1 cellular context compared by ENCODE assay signal in genomic region chr2:219218279-219219112, GRCh38.
TF ChIP-seq lines count a peak whose summit lies in the region.

ABCB6 (minus strand) TSS chr2:219218958; CDS start chr2:219218673, 285 bp downstream.

TF ChIP-seq in K562, 482 proteins besides CTCF, POLR2A, EP300 and RAD21 (continued from another document and continues in another):
- TF ChIP-seq, protein P1, sequence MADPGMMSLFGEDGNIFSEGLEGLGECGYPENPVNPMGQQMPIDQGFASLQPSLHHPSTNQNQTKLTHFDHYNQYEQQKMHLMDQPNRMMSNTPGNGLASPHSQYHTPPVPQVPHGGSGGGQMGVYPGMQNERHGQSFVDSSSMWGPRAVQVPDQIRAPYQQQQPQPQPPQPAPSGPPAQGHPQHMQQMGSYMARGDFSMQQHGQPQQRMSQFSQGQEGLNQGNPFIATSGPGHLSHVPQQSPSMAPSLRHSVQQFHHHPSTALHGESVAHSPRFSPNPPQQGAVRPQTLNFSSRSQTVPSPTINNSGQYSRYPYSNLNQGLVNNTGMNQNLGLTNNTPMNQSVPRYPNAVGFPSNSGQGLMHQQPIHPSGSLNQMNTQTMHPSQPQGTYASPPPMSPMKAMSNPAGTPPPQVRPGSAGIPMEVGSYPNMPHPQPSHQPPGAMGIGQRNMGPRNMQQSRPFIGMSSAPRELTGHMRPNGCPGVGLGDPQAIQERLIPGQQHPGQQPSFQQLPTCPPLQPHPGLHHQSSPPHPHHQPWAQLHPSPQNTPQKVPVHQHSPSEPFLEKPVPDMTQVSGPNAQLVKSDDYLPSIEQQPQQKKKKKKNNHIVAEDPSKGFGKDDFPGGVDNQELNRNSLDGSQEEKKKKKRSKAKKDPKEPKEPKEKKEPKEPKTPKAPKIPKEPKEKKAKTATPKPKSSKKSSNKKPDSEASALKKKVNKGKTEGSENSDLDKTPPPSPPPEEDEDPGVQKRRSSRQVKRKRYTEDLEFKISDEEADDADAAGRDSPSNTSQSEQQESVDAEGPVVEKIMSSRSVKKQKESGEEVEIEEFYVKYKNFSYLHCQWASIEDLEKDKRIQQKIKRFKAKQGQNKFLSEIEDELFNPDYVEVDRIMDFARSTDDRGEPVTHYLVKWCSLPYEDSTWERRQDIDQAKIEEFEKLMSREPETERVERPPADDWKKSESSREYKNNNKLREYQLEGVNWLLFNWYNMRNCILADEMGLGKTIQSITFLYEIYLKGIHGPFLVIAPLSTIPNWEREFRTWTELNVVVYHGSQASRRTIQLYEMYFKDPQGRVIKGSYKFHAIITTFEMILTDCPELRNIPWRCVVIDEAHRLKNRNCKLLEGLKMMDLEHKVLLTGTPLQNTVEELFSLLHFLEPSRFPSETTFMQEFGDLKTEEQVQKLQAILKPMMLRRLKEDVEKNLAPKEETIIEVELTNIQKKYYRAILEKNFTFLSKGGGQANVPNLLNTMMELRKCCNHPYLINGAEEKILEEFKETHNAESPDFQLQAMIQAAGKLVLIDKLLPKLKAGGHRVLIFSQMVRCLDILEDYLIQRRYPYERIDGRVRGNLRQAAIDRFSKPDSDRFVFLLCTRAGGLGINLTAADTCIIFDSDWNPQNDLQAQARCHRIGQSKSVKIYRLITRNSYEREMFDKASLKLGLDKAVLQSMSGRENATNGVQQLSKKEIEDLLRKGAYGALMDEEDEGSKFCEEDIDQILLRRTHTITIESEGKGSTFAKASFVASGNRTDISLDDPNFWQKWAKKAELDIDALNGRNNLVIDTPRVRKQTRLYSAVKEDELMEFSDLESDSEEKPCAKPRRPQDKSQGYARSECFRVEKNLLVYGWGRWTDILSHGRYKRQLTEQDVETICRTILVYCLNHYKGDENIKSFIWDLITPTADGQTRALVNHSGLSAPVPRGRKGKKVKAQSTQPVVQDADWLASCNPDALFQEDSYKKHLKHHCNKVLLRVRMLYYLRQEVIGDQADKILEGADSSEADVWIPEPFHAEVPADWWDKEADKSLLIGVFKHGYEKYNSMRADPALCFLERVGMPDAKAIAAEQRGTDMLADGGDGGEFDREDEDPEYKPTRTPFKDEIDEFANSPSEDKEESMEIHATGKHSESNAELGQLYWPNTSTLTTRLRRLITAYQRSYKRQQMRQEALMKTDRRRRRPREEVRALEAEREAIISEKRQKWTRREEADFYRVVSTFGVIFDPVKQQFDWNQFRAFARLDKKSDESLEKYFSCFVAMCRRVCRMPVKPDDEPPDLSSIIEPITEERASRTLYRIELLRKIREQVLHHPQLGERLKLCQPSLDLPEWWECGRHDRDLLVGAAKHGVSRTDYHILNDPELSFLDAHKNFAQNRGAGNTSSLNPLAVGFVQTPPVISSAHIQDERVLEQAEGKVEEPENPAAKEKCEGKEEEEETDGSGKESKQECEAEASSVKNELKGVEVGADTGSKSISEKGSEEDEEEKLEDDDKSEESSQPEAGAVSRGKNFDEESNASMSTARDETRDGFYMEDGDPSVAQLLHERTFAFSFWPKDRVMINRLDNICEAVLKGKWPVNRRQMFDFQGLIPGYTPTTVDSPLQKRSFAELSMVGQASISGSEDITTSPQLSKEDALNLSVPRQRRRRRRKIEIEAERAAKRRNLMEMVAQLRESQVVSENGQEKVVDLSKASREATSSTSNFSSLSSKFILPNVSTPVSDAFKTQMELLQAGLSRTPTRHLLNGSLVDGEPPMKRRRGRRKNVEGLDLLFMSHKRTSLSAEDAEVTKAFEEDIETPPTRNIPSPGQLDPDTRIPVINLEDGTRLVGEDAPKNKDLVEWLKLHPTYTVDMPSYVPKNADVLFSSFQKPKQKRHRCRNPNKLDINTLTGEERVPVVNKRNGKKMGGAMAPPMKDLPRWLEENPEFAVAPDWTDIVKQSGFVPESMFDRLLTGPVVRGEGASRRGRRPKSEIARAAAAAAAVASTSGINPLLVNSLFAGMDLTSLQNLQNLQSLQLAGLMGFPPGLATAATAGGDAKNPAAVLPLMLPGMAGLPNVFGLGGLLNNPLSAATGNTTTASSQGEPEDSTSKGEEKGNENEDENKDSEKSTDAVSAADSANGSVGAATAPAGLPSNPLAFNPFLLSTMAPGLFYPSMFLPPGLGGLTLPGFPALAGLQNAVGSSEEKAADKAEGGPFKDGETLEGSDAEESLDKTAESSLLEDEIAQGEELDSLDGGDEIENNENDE (IDR thresholded peaks at IDR 0.05; ENCODE audit: low read depth, low read length) = no peak
- TF ChIP-seq MEF2D (tag; conservative IDR thresholded peaks at IDR 0.05; ENCODE audit: low read depth) = no peak
- no peak for TF ChIP-seq FOXP1 (CRISPR knock-in tag; IDR thresholded peaks at IDR 0.05)
- TF ChIP-seq ZNF830 (CRISPR knock-in tag; IDR thresholded peaks at IDR 0.05) = no peak
- TF ChIP-seq, protein P2, sequence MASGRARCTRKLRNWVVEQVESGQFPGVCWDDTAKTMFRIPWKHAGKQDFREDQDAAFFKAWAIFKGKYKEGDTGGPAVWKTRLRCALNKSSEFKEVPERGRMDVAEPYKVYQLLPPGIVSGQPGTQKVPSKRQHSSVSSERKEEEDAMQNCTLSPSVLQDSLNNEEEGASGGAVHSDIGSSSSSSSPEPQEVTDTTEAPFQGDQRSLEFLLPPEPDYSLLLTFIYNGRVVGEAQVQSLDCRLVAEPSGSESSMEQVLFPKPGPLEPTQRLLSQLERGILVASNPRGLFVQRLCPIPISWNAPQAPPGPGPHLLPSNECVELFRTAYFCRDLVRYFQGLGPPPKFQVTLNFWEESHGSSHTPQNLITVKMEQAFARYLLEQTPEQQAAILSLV (tag; IDR thresholded peaks at IDR 0.05) = no peak
- no peak for TF ChIP-seq ZNF133 (CRISPR knock-in tag; IDR thresholded peaks at IDR 0.05)
- TF ChIP-seq MECOM (CRISPR knock-in tag; IDR thresholded peaks at IDR 0.05) = no peak
- TF ChIP-seq E2F4 (CRISPR knock-in tag; IDR thresholded peaks at IDR 0.05; ENCODE audit: low read depth) = 0 out of 2 replicates have a peak, but pooled peaks have one; percentile 77
- TF ChIP-seq NR3C1 (CRISPR knock-in tag; IDR thresholded peaks at IDR 0.05) = no peak
- no peak for TF ChIP-seq SRSF3 (IDR thresholded peaks at IDR 0.05; ENCODE audit: insufficient read depth, low read length)
- no peak for TF ChIP-seq NELFE (IDR thresholded peaks at IDR 0.05; ENCODE audit: insufficient read depth, insufficient read length)
- TF ChIP-seq MTA2 (IDR thresholded peaks at IDR 0.05; ENCODE audit: low read depth) = no peak
- TF ChIP-seq ZBTB17 (CRISPR knock-in tag; IDR thresholded peaks at IDR 0.05) = peak; percentile 61; the same call in 1 of the 2 replicates
- TF ChIP-seq SRSF1 (IDR thresholded peaks at IDR 0.05; ENCODE audit: low read depth, low read length) = no peak
- TF ChIP-seq, protein P3, sequence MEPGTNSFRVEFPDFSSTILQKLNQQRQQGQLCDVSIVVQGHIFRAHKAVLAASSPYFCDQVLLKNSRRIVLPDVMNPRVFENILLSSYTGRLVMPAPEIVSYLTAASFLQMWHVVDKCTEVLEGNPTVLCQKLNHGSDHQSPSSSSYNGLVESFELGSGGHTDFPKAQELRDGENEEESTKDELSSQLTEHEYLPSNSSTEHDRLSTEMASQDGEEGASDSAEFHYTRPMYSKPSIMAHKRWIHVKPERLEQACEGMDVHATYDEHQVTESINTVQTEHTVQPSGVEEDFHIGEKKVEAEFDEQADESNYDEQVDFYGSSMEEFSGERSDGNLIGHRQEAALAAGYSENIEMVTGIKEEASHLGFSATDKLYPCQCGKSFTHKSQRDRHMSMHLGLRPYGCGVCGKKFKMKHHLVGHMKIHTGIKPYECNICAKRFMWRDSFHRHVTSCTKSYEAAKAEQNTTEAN (CRISPR knock-in tag; IDR thresholded peaks at IDR 0.05) = no peak
- TF ChIP-seq ZBED1 (IDR thresholded peaks at IDR 0.05) = no peak
- no peak for TF ChIP-seq MEIS2 (IDR thresholded peaks at IDR 0.05; ENCODE audit: partially characterized antibody)
- no peak for TF ChIP-seq ZNF512 (tag; IDR thresholded peaks at IDR 0.05)
- TF ChIP-seq NFXL1 (CRISPR knock-in tag; IDR thresholded peaks at IDR 0.05) = no peak
- no peak for TF ChIP-seq ZNF561 (CRISPR knock-in tag; conservative IDR thresholded peaks at IDR 0.05)
- TF ChIP-seq RCOR1 (IDR thresholded peaks at IDR 0.05; ENCODE audit: borderline replicate concordance in 1 of 2, low read depth in 2 of 2, low read length in 2 of 2) = peak in 1 of 2 experiments; percentile 51; a peak in 2 of 4 replicates
- TF ChIP-seq CBFB (CRISPR knock-in tag; IDR thresholded peaks at IDR 0.05) = no peak
- TF ChIP-seq MYC (IDR thresholded peaks at IDR 0.05; ENCODE audit: low read depth, low read length) = peak; percentile 60; the same call in 1 of the 2 replicates
- TF ChIP-seq MYC (CRISPR knock-in tag; IDR thresholded peaks at IDR 0.05; ENCODE audit: borderline replicate concordance, low read depth) = peak; percentile 75; the same call in 1 of the 2 replicates
- no peak for TF ChIP-seq RBM34 (IDR thresholded peaks at IDR 0.05; ENCODE audit: borderline replicate concordance, insufficient read depth, low read length)
- 0 out of 4 replicates have a peak, but pooled peaks have one; percentile 4 to 17 for TF ChIP-seq UBTF (IDR thresholded peaks at IDR 0.05; ENCODE audit: borderline replicate concordance in 1 of 2, low read depth in 2 of 2, low read length in 2 of 2)
- no peak for TF ChIP-seq RBM25 (IDR thresholded peaks at IDR 0.05; ENCODE audit: low read depth, low read length, severe bottlenecking)
- no peak for TF ChIP-seq GTF3C2 (IDR thresholded peaks at IDR 0.05; ENCODE audit: borderline replicate concordance, extremely low read depth, insufficient read length)
- TF ChIP-seq ATF2 (CRISPR knock-in tag; IDR thresholded peaks at IDR 0.05) = no peak
- 0 out of 2 replicates have a peak, but pooled peaks have one; percentile 39 for TF ChIP-seq ZNF232 (CRISPR knock-in tag; IDR thresholded peaks at IDR 0.05)
- TF ChIP-seq HDAC1 (IDR thresholded peaks at IDR 0.05) = peak in 1 of 2 experiments; percentile 62; a peak in 2 of 4 replicates
- no peak for TF ChIP-seq ZNF79 (CRISPR knock-in tag; IDR thresholded peaks at IDR 0.05; ENCODE audit: low read depth)
- no peak for TF ChIP-seq MYBL2 (IDR thresholded peaks at IDR 0.05; ENCODE audit: low read depth)
- no peak for TF ChIP-seq MYBL2 (CRISPR knock-in tag; IDR thresholded peaks at IDR 0.05; ENCODE audit: borderline replicate concordance)
- TF ChIP-seq KDM1A (IDR thresholded peaks at IDR 0.05) = no peak
